20 cellular contexts compared by ENCODE assay signal in the genomic region with DNA sequence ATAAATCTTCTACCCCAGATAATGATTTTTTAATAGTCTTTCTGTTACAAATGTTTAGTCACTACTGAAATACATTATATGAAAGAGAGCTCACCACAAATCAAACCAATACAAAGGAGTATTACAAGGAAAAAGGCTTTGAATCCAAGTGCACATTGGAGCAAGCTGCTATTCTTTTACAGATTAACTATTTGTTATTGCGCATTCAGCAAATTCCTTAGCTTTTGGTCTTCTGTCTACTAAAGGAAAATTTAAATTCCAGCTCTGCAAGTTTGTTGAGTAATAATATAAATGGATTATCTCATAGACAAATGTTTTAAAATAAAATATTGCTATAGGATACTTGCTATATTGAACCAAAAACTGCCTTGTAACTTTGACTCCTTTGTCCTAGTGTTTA.
"Had no signal": no experiment of that assay in that cellular context is flagged by ENCODE, and none has a peak within 500 bp of the region (broad histone marks: within the 10 kb centered on the region; RNA-seq: fewer than 3 reads in every experiment).

No MANE protein-coding gene starts in this region.

- H3K4me3 ChIP-seq: adrenal gland, breast epithelium, esophagus muscularis mucosa, lower lobe of right lung, pancreas, thyroid gland had no signal

- H3K9me3 Mint-ChIP-seq: activated naive CD4-positive, alpha-beta T cell treated with anti-CD3 and anti-CD28 coated beads, Interleukin-2, amount 50 U/mL, for 24 hours; nephron; T-helper 1 cell treated with Interleukin-12 subunit alpha and Interleukin-12 subunit beta and Interleukin-4 antibody, amounts not matched to agents 30 μg/mL and 1 μg/mL, for 36 hours had no signal

- H3K27ac Mint-ChIP-seq: activated naive CD4-positive, alpha-beta T cell treated with anti-CD3 and anti-CD28 coated beads, Interleukin-2, amount 50 U/mL, for 24 hours; nephron; T-helper 1 cell treated with Interleukin-12 subunit alpha and Interleukin-12 subunit beta and Interleukin-4 antibody, amounts not matched to agents 30 μg/mL and 1 μg/mL, for 36 hours had no signal

- H3K27me3 ChIP-seq: adrenal gland, breast epithelium, esophagus muscularis mucosa, pancreas, thyroid gland had no signal

- H3K36me3 ChIP-seq: adrenal gland, breast epithelium, esophagus muscularis mucosa, lower lobe of right lung, pancreas, thyroid gland had no signal

- ATAC-seq: activated CD4-positive, CD25-positive, alpha-beta regulatory T cell treated with anti-CD3 and anti-CD28 coated beads, Interleukin-2, amount 50 U/mL, for 24 hours; left colon; lower lobe of right lung; pancreas had no signal

- H3K4me1 Mint-ChIP-seq: activated naive CD4-positive, alpha-beta T cell treated with anti-CD3 and anti-CD28 coated beads, Interleukin-2, amount 50 U/mL, for 24 hours had no signal

- H3K27ac ChIP-seq: adrenal gland, breast epithelium, esophagus muscularis mucosa, lower lobe of right lung, pancreas, thyroid gland had no signal

- H3K4me3 Mint-ChIP-seq: activated naive CD4-positive, alpha-beta T cell treated with anti-CD3 and anti-CD28 coated beads, Interleukin-2, amount 50 U/mL, for 24 hours; nephron; T-helper 1 cell treated with Interleukin-12 subunit alpha and Interleukin-12 subunit beta and Interleukin-4 antibody, amounts not matched to agents 30 μg/mL and 1 μg/mL, for 36 hours had no signal

- H3K27me3 Mint-ChIP-seq: activated naive CD4-positive, alpha-beta T cell treated with anti-CD3 and anti-CD28 coated beads, Interleukin-2, amount 50 U/mL, for 24 hours had no signal

- H3K36me3 Mint-ChIP-seq: activated naive CD4-positive, alpha-beta T cell treated with anti-CD3 and anti-CD28 coated beads, Interleukin-2, amount 50 U/mL, for 24 hours had no signal

- H3K4me1 ChIP-seq: adrenal gland, breast epithelium, lower lobe of right lung, pancreas, thyroid gland had no signal

- H3K9me3 ChIP-seq: adrenal gland, breast epithelium, esophagus muscularis mucosa, lower lobe of right lung, pancreas, thyroid gland had no signal

- DNase-seq: activated CD8-positive, alpha-beta memory T cell treated with anti-CD3 and anti-CD28 coated beads for 24 hours; activated CD8-positive, alpha-beta memory T cell treated with anti-CD3 and anti-CD28 coated beads, Interleukin-2, amount 50 U/mL, for 48 hours; activated effector memory CD4-positive, alpha-beta T cell treated with anti-CD3 and anti-CD28 coated beads, Interleukin-2, amount 50 U/mL, for 16 hours; activated T-cell treated with anti-CD3 and anti-CD28 coated beads, Interleukin-2, amount 50 U/mL, for 48 hours; adrenal gland; cortex of kidney; left colon; lower lobe of right lung; pancreas; stimulated activated CD4-positive, alpha-beta T cell treated with anti-CD3 and anti-CD28 coated beads, Interleukin-12 subunit alpha, Interleukin-12 subunit beta, amount 100 ng/mL, for 4 hours; stimulated activated CD4-positive, alpha-beta T cell treated with anti-CD3 and anti-CD28 coated beads, Interleukin-1b, Interleukin-23, amount 100 ng/mL, for 48 hours; stimulated activated CD8-positive, alpha-beta memory T cell treated with anti-CD3 and anti-CD28 coated beads, Interleukin-4, amount 100 ng/mL, for 48 hours; stimulated activated naive CD4-positive, alpha-beta T cell; thyroid gland had no signal
